In the genomic region with DNA sequence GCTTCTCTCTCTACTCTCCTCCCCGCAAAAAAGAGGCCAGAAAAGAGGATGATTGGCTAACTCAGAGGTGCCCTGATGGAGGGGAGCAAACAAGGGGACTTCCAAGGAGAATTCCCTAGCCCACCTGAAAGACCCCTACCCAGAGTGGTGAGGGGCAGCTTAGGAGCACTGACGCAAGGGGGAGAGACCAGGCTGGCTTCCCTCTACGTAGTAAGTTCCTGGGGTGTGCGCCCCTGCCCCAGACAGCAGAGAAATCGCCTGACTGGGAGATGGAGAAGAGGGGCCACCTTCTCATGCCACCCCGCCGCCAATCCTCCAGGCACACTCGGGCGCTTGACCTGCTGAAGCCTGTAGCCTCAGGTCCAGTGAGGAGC, we compare ENCODE assay signal across 14 cellular contexts. TPM values are rescaled to one million over a fixed set of nuclear protein-coding genes. Genes with fewer than 3 reads are reported as not detected.
DNase-seq lines count a peak whose midpoint lies in the region; ATAC-seq, FAIRE-seq and TF ChIP-seq lines count a peak whose summit lies in the region.
"Had no signal": no experiment of that assay in that cellular context is flagged by ENCODE, and none has a peak within 500 bp of the region (broad histone marks: within the 10 kb centered on the region; RNA-seq: fewer than 3 reads in every experiment).

No MANE protein-coding gene starts in this region.

- H3K9me2 ChIP-seq in PC-3 (replicated peaks; ENCODE audit: low read length) = no peaks in the 10 kb centered on the region

- H3F3A ChIP-seq in PC-3 (ENCODE audit: low read length, unreplicated experiment) = no peaks in the 10 kb centered on the region

- no TSS peak for BruUV-seq in PC-3 (replicated peaks; lab: Mats Ljungman, UMichigan)

- H3K4me3 ChIP-seq in PC-3 (ENCODE audit: low read length) (peak overlapping the region; percentile 84), fibroblast of villous mesenchyme (ENCODE audit: low read depth, low read length) (peak overlapping the region; percentile 39), neuron (ENCODE audit: low read length) (peak overlapping the region; percentile 66), tibial artery (peak overlapping the region; percentile 47 to 51)
- H3K4me3 ChIP-seq: SJCRH30 had no signal

- no peaks in the 10 kb centered on the region for H4K20me1 ChIP-seq in PC-3 (ENCODE audit: low read length)

- H3K4me1 ChIP-seq in PC-3 (ENCODE audit: insufficient read depth, low read length) (no peaks in the 10 kb centered on the region), neuron (ENCODE audit: insufficient read depth, low read length) (peaks cover 21% of the 10 kb centered on the region), tibial artery (peaks cover 0 to 32% (median 4%) of the 10 kb centered on the region in 4 donors)
- H3K4me1 ChIP-seq: BE2C, SJCRH30 had no signal

- no peak for FAIRE-seq in urothelium cell line (lab: Jason Lieb, UNC)
- FAIRE-seq: TTC549 had no signal

- H3K4me2 ChIP-seq in PC-3 (ENCODE audit: low read length) = peak overlapping the region; percentile 93

- DNase-seq in PC-3 (no peak), fibroblast of villous mesenchyme (ENCODE audit: low read depth) (no peak), tibial artery (no peak), GOT3 (lab: John Stamatoyannopoulos, UW) (no peak), urothelium cell line (ENCODE audit: low spot score) (no peak), posterior vena cava (ENCODE audit: low spot score) (no peak)
- DNase-seq: activated CD8-positive, alpha-beta T cell treated with anti-CD3 and anti-CD28 coated beads for 36 hours; anterior cingulate cortex; BE2C; DMS79 treated with DMSO at 0.1 percent for 48 hours; SJCRH30 had no signal

- no peaks in the 10 kb centered on the region for H3K36me3 ChIP-seq in PC-3 (ENCODE audit: low read depth, low read length)
- no peaks in the 10 kb centered on the region for H3K36me3 ChIP-seq in neuron (ENCODE audit: insufficient read depth, low read length)
- no peaks in the 10 kb centered on the region for H3K36me3 ChIP-seq in tibial artery
- H3K36me3 ChIP-seq: BE2C, SJCRH30 had no signal

- H3K27me3 ChIP-seq in PC-3 (ENCODE audit: low read length) (peaks cover 26% of the 10 kb centered on the region), neuron (ENCODE audit: insufficient read depth, low read length) (peaks cover 36% of the 10 kb centered on the region), tibial artery (peaks cover 0 to 88% of the 10 kb centered on the region in 2 donors)
- H3K27me3 ChIP-seq: SJCRH30 had no signal

- peaks cover 16% of the 10 kb centered on the region for H3K79me2 ChIP-seq in PC-3 (ENCODE audit: low read length)

- intact Hi-C loops in PC-3 (cut with micrococcal nuclease) (no loop called here), tibial artery (cut with DNase I; ENCODE audit: low total_unique reads) (no loop called here), posterior vena cava (cut with DNase I) (no loop called here)

- 0 out of 2 replicates have a peak overlapping the region, but pooled peaks have one; percentile 47 for H3K9ac ChIP-seq in PC-3 (ENCODE audit: low read length)

- H3K9me3 ChIP-seq in PC-3 (ENCODE audit: low read length) = no peaks in the 10 kb centered on the region
- H3K9me3 ChIP-seq in neuron (ENCODE audit: low read length) = peaks cover 7% of the 10 kb centered on the region
- H3K9me3 ChIP-seq in tibial artery = peaks cover 0 to 12% (median 12%) of the 10 kb centered on the region in 3 donors
- H3K9me3 ChIP-seq: SJCRH30 had no signal

- H2AFZ ChIP-seq in PC-3 (ENCODE audit: low read length) = 0 out of 2 replicates have a peak overlapping the region, but pooled peaks have one; percentile 77
- no peak overlapping the region for H2AFZ ChIP-seq in neuron (ENCODE audit: low read depth, low read length)

- ATAC-seq in PC-3 = no peak
- ATAC-seq: activated CD8-positive, alpha-beta T cell treated with anti-CD3 and anti-CD28 coated beads for 36 hours; activated T-helper 17 cell treated with anti-CD3 and anti-CD28 coated beads, Interleukin-2, amount 50 U/mL, for 72 hours had no signal

- TF ChIP-seq CTCF in PC-3 (conservative IDR thresholded peaks at IDR 0.05; ENCODE audit: low read depth, low read length) (no peak), fibroblast of villous mesenchyme (IDR thresholded peaks at IDR 0.05; ENCODE audit: insufficient read depth, low read depth, low read length) (no peak), tibial artery (IDR thresholded peaks at IDR 0.05) (no peak)

- H3K27ac ChIP-seq in PC-3 (ENCODE audit: low read length) (no peak overlapping the region), tibial artery (peak overlapping the region; percentile 47 to 55)
- H3K27ac ChIP-seq: SJCRH30 had no signal

- POLR2A ChIA-PET in PC-3 (lab: Charles Lee; ENCODE audit: unreplicated experiment) = no interaction called here

- CTCF ChIA-PET in PC-3 (lab: Charles Lee) = no interaction called here

RNA-seq across cellular contexts. Expression of a gene that starts 2.1 kb away (rescaled TPM):
- total RNA-seq in PC-3 (2014; rRNA removed) (4.9 and 5.8 TPM in 2 replicates), fibroblast of villous mesenchyme (not detected in 2 replicates), posterior vena cava (1 to 10 TPM; 6.1 to 6.2 TPM)
- total RNA-seq: activated CD8-positive, alpha-beta T cell treated with anti-CD3 and anti-CD28 coated beads for 36 hours; activated T-helper 17 cell treated with anti-CD3 and anti-CD28 coated beads, Interleukin-2, amount 50 U/mL, for 72 hours; SJCRH30 had no signal
